ENCODE assay signal across 8 cellular contexts in genomic region chr10:11208908-11209809, GRCh38.
DNase-seq lines count a peak whose midpoint lies in the region; ATAC-seq lines count a peak whose summit lies in the region.

No MANE protein-coding gene starts in this region.

- H3K27me3 Mint-ChIP-seq in CD4-positive, CD25-positive, alpha-beta regulatory T cell, result no peaks in the 10 kb centered on the region
- no peaks in the 10 kb centered on the region for H3K27me3 Mint-ChIP-seq in activated naive CD8-positive, alpha-beta T cell treated with anti-CD3 and anti-CD28 coated beads for 36 hours

- peaks cover 96% of the 10 kb centered on the region for H3K4me1 ChIP-seq in CD4-positive, CD25-positive, alpha-beta regulatory T cell (ENCODE audit: control insufficient read depth, insufficient read depth, low read length, poor library complexity, severe bottlenecking)

- no peak for ATAC-seq in CD4-positive, CD25-positive, alpha-beta regulatory T cell (ENCODE audit: low read depth in 2 of 2)
- peak; percentile 53 for ATAC-seq in HG03066 (IDR thresholded peaks at IDR 0.05; ENCODE audit: low read depth, unreplicated experiment)

- no peaks in the 10 kb centered on the region for H3K9me3 Mint-ChIP-seq in CD4-positive, CD25-positive, alpha-beta regulatory T cell
- H3K9me3 Mint-ChIP-seq in activated naive CD8-positive, alpha-beta T cell treated with anti-CD3 and anti-CD28 coated beads for 36 hours, result no peaks in the 10 kb centered on the region

- peaks cover 77% of the 10 kb centered on the region for H3K36me3 ChIP-seq in CD4-positive, CD25-positive, alpha-beta regulatory T cell (ENCODE audit: control insufficient read depth, insufficient read depth, low read length)

- peak overlapping the region; percentile 79 to 97 (median 96) for H3K27ac Mint-ChIP-seq in CD4-positive, CD25-positive, alpha-beta regulatory T cell
- peak overlapping the region; percentile 96 for H3K27ac Mint-ChIP-seq in activated naive CD8-positive, alpha-beta T cell treated with anti-CD3 and anti-CD28 coated beads for 36 hours

- H3K27me3 ChIP-seq in CD4-positive, CD25-positive, alpha-beta regulatory T cell (ENCODE audit: control insufficient read depth, insufficient read depth, low read length), result no peaks in the 10 kb centered on the region

- peak overlapping the region; percentile 78 to 90 (median 85) for H3K4me3 Mint-ChIP-seq in CD4-positive, CD25-positive, alpha-beta regulatory T cell
- peak overlapping the region; percentile 70 for H3K4me3 Mint-ChIP-seq in activated naive CD8-positive, alpha-beta T cell treated with anti-CD3 and anti-CD28 coated beads for 36 hours

- no peaks in the 10 kb centered on the region for H3K9me3 ChIP-seq in CD4-positive, CD25-positive, alpha-beta regulatory T cell (ENCODE audit: control insufficient read depth in 2 of 2, low read length in 2 of 2)

- H3K4me3 ChIP-seq in CD4-positive, CD25-positive, alpha-beta regulatory T cell (ENCODE audit: low read depth, low read length), result peak overlapping the region; percentile 82

- H3K27ac ChIP-seq in CD4-positive, CD25-positive, alpha-beta regulatory T cell (ENCODE audit: insufficient read depth, low read length, poor library complexity, severe bottlenecking), result peak overlapping the region; percentile 76

- DNase-seq in CD4-positive, CD25-positive, alpha-beta regulatory T cell, result peak in 2 of 3 donors; percentile 18 to 57
- peak; percentile 27 for DNase-seq in GM19240 (ENCODE audit: insufficient read length, low spot score)
- DNase-seq in activated naive CD8-positive, alpha-beta T cell treated with anti-CD3 and anti-CD28 coated beads for 36 hours, result peak; percentile 63
- no peak for DNase-seq in LoVo (ENCODE audit: low spot score)
- DNase-seq in kidney tubule cell (ENCODE audit: low spot score), result no peak
- no peak for DNase-seq in 8988T
- DNase-seq in HuH-7.5 (ENCODE audit: low spot score), result no peak

- H3K36me3 Mint-ChIP-seq in CD4-positive, CD25-positive, alpha-beta regulatory T cell, result peaks cover 54% of the 10 kb centered on the region
- H3K36me3 Mint-ChIP-seq in activated naive CD8-positive, alpha-beta T cell treated with anti-CD3 and anti-CD28 coated beads for 36 hours, result peaks cover 80% of the 10 kb centered on the region

- peaks cover 47 to 99% (median 89%) of the 10 kb centered on the region in 4 donors for H3K4me1 Mint-ChIP-seq in CD4-positive, CD25-positive, alpha-beta regulatory T cell
- peaks cover 98% of the 10 kb centered on the region for H3K4me1 Mint-ChIP-seq in activated naive CD8-positive, alpha-beta T cell treated with anti-CD3 and anti-CD28 coated beads for 36 hours

Comparison
In these comparisons a context has a peak if more than half of its experiments do, and no peak if none do; other contexts are left out.
1. DNase-seq: peak in CD4-positive, CD25-positive, alpha-beta regulatory T cell (2 of 3), GM19240 (single experiment) and activated naive CD8-positive, alpha-beta T cell treated with anti-CD3 and anti-CD28 coated beads for 36 hours (single experiment); none in LoVo (single experiment), kidney tubule cell (single experiment), 8988T (single experiment) and HuH-7.5 (single experiment).